ENCODE assay signal across 8 cellular contexts in the genomic region with DNA sequence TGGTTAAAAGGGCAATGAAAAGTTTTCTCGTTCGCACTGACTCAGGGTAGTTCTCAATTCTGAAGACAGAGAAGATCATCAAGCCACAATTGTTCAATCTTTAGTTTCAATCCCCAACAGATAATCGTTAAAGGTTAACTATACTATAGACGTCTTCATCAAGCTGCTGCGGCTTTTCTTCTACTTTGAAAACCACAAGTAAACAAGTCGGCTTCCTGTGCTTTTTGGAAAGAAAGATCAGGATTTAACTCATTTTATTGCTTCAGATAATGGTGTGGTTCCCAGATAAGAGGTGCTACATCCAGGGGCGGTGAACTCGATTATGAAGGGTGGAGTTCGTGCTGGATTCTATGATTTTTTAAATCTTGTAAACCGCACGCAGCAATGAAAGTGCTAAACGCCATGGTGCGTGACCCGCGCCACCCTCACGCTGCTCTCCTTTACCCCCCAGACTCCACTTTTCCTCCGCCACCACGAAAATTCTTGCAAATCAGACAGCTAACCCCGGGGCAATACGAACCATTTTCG. TPM values are rescaled to one million over a fixed set of nuclear protein-coding genes. Genes with fewer than 3 reads are reported as not detected.
DNase-seq lines count a peak whose midpoint lies in the region; ATAC-seq and TF ChIP-seq lines count a peak whose summit lies in the region.

No MANE protein-coding gene starts in this region.

- peak overlapping the region; percentile 75 for H3K4me3 ChIP-seq in CD4-positive, CD25-positive, alpha-beta regulatory T cell (ENCODE audit: low read depth, low read length)
- H3K4me3 ChIP-seq in RWPE2 (ENCODE audit: severe bottlenecking) (peak overlapping the region; percentile 71), fibroblast of lung (replicated peaks in 1 of 4; ENCODE audit: control extremely low read depth in 1 of 4, insufficient read depth in 1 of 4, low read depth in 3 of 4, low read length in 4 of 4) (peak overlapping the region; percentile 69 to 85 (median 74)), prostate gland (peak overlapping the region; percentile 43 to 47)

- H3K4me1 ChIP-seq in CD4-positive, CD25-positive, alpha-beta regulatory T cell (ENCODE audit: control insufficient read depth, insufficient read depth, low read length, poor library complexity, severe bottlenecking): peaks cover 12% of the 10 kb centered on the region
- H3K4me1 ChIP-seq in RWPE2 (ENCODE audit: insufficient read depth, poor library complexity, severe bottlenecking) (peaks cover 14% of the 10 kb centered on the region), fibroblast of lung (ENCODE audit: control insufficient read depth, extremely low read depth, insufficient read depth, low read length) (peaks cover 5% of the 10 kb centered on the region), prostate gland (replicated peaks) (no peaks in the 10 kb centered on the region)

- peak overlapping the region; percentile 90 to 96 (median 92) for H3K4me3 Mint-ChIP-seq in CD4-positive, CD25-positive, alpha-beta regulatory T cell

- peaks cover 16 to 38% (median 27%) of the 10 kb centered on the region in 4 donors for H3K4me1 Mint-ChIP-seq in CD4-positive, CD25-positive, alpha-beta regulatory T cell

- H3K27me3 Mint-ChIP-seq in CD4-positive, CD25-positive, alpha-beta regulatory T cell: peaks cover 18% of the 10 kb centered on the region

- H2AFZ ChIP-seq in fibroblast of lung (ENCODE audit: low read length): peak overlapping the region; percentile 88

- no peak for DNase-seq in CD4-positive, CD25-positive, alpha-beta regulatory T cell
- DNase-seq in RWPE2 (ENCODE audit: low spot score) (no peak), fibroblast of lung (ENCODE audit: low read depth in 2 of 2) (no peak), prostate gland (ENCODE audit: low spot score) (no peak), DMS 273 (lab: John Stamatoyannopoulos, UW; ENCODE audit: unreplicated experiment) (no peak)
- no peak for DNase-seq in activated CD4-positive, alpha-beta T cell treated with anti-CD3 and anti-CD28 coated beads, Interleukin-2, amount 50 U/mL, for 48 hours

- peaks cover 3% of the 10 kb centered on the region for H3K79me2 ChIP-seq in fibroblast of lung (ENCODE audit: control insufficient read depth, insufficient read depth, low read length)

- H3K36me3 ChIP-seq in CD4-positive, CD25-positive, alpha-beta regulatory T cell (ENCODE audit: control insufficient read depth, insufficient read depth, low read length): no peaks in the 10 kb centered on the region
- H3K36me3 ChIP-seq in RWPE2 (ENCODE audit: low read depth) (peaks cover 25% of the 10 kb centered on the region), fibroblast of lung (ENCODE audit: control insufficient read depth, insufficient read depth, low read length) (no peaks in the 10 kb centered on the region), prostate gland (no peaks in the 10 kb centered on the region)

- H3K27ac ChIP-seq in CD4-positive, CD25-positive, alpha-beta regulatory T cell (ENCODE audit: insufficient read depth, low read length, poor library complexity, severe bottlenecking): peak overlapping the region; percentile 35
- peak overlapping the region; percentile 69 for H3K27ac ChIP-seq in RWPE2 (ENCODE audit: poor library complexity, severe bottlenecking)
- H3K27ac ChIP-seq in fibroblast of lung (ENCODE audit: insufficient read depth, low read length): peak overlapping the region; percentile 75
- H3K27ac ChIP-seq in prostate gland: peak overlapping the region in 1 of 2 donors; percentile 23

- intact Hi-C loops in prostate gland (cut with DNase I): loop anchor here (5.0 to 10.0 kb wide), 4 partner anchors 69 to 379 kb away; no protein-coding TSS in a partner anchor

- TF ChIP-seq CTCF in RWPE2 (IDR thresholded peaks at IDR 0.05; ENCODE audit: poor library complexity, severe bottlenecking) (no peak), fibroblast of lung (conservative IDR thresholded peaks at IDR 0.05 in 1 of 2, IDR thresholded peaks at IDR 0.05 in 1 of 2; ENCODE audit: low read depth in 1 of 2, low read length in 2 of 2) (no peak), prostate gland (IDR thresholded peaks at IDR 0.05) (no peak)

- WGBS in prostate gland: under 1% methylated on average over 21 of the region's 21 CpGs

- H3K4me2 ChIP-seq in fibroblast of lung (ENCODE audit: extremely low read depth, insufficient read depth, low read length): peak overlapping the region; percentile 90

- H3K27me3 ChIP-seq in CD4-positive, CD25-positive, alpha-beta regulatory T cell (ENCODE audit: control insufficient read depth, insufficient read depth, low read length): peaks cover 5% of the 10 kb centered on the region
- H3K27me3 ChIP-seq in RWPE2 (ENCODE audit: insufficient read depth, poor library complexity, severe bottlenecking): no peaks in the 10 kb centered on the region
- peaks cover 9% of the 10 kb centered on the region for H3K27me3 ChIP-seq in fibroblast of lung (ENCODE audit: control insufficient read depth, insufficient read depth, low read length)
- peaks cover 4% of the 10 kb centered on the region for H3K27me3 ChIP-seq in prostate gland (replicated peaks; ENCODE audit: insufficient read depth)

- H4K20me1 ChIP-seq in fibroblast of lung (ENCODE audit: control insufficient read depth, extremely low read depth, insufficient read depth, low read length): no peaks in the 10 kb centered on the region

- peak overlapping the region; percentile 82 for H3K9ac ChIP-seq in fibroblast of lung (ENCODE audit: insufficient read depth, low read length)

- H3K9me3 ChIP-seq in CD4-positive, CD25-positive, alpha-beta regulatory T cell (ENCODE audit: control insufficient read depth in 2 of 2, low read length in 2 of 2): no peaks in the 10 kb centered on the region
- H3K9me3 ChIP-seq in RWPE2 (ENCODE audit: severe bottlenecking) (no peaks in the 10 kb centered on the region), fibroblast of lung (ENCODE audit: control insufficient read depth, insufficient read depth, low read depth, low read length) (no peaks in the 10 kb centered on the region), prostate gland (no peaks in the 10 kb centered on the region)

- H3K27ac Mint-ChIP-seq in CD4-positive, CD25-positive, alpha-beta regulatory T cell: peak overlapping the region; percentile 62 to 79 (median 75)

- no peak for ATAC-seq in CD4-positive, CD25-positive, alpha-beta regulatory T cell (ENCODE audit: low read depth in 2 of 2)
- ATAC-seq in GM19023 (IDR thresholded peaks at IDR 0.05; ENCODE audit: unreplicated experiment) (peak; percentile 41), HG03135 (IDR thresholded peaks at IDR 0.05; ENCODE audit: unreplicated experiment) (peak; percentile 49), RWPE2 (ENCODE audit: low read depth) (peak; percentile 40)

- TF ChIP-seq POLR2A in prostate gland (IDR thresholded peaks at IDR 0.05): no peak

- no peaks in the 10 kb centered on the region for H3K36me3 Mint-ChIP-seq in CD4-positive, CD25-positive, alpha-beta regulatory T cell

- H3K9me3 Mint-ChIP-seq in CD4-positive, CD25-positive, alpha-beta regulatory T cell: peaks cover 0 to 7% (median 0%) of the 10 kb centered on the region in 7 donors

RNA-seq across cellular contexts. Expression of gene CDCA7, which starts 0.5 kb away (rescaled TPM):
- 12.9 TPM for total RNA-seq in CD4-positive, CD25-positive, alpha-beta regulatory T cell
- polyA plus RNA-seq in CD4-positive, CD25-positive, alpha-beta regulatory T cell: 10 to 100 TPM in 2 of 4 donors, 1 to 10 TPM in 2; 7.2 to 20.0 (median 12.1) TPM
- total RNA-seq in fibroblast of lung (1.3 and 1.5 TPM in 2 replicates), prostate gland (10 to 100 TPM in 1 of 2 donors, 1 to 10 TPM in 1; 9.5 to 13.7 TPM)
- 10.3 and 17.8 TPM in 2 replicates for polyA plus RNA-seq in fibroblast of lung
- polyA plus RNA-seq in fibroblast of lung (2012): 5.2 and 9.3 TPM in 2 replicates
- 2.7 and 12.1 TPM in 2 replicates for polyA minus RNA-seq in fibroblast of lung (ENCODE audit: low replicate concordance)

Comparison
In these comparisons a context has a peak if more than half of its experiments do, and no peak if none do; other contexts are left out.
1. ATAC-seq: peak in GM19023 (single experiment), HG03135 (single experiment) and RWPE2 (single experiment); none in CD4-positive, CD25-positive, alpha-beta regulatory T cell (0 of 2).
2. Peak in every context shown above with its lines, with median percentiles within 50 percentile points of each other: H3K4me3 ChIP-seq.